Comparison of ENCODE assay signal across 1 cellular context in the genomic region with DNA sequence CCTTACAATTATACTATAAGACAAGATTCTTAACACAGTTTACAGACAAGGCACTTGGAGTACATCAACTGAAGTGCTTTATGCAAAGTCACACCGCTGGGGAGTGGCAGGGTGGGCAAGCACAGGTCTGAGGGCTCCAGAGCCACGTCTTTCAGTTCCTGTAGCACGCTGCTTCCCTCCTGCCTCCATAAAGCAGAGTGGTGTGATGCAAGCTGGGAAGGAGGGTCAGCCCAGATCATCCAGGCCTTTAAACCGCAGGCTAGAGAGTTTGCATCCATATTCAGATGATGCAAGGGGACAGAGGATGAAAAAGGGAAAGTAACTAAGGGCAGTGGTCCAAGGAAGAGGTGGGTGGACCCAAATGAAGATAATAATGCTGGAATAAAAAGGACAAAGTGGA.
TF ChIP-seq lines count a peak whose summit lies in the region.

No MANE protein-coding gene starts in this region.

TF ChIP-seq in K562, 482 proteins besides CTCF, POLR2A, EP300 and RAD21 (continued from another document):
- TF ChIP-seq MGA (IDR thresholded peaks at IDR 0.05), result peak; percentile 81
- TF ChIP-seq DMBX1 (CRISPR knock-in tag; IDR thresholded peaks at IDR 0.05; ENCODE audit: borderline replicate concordance), result peak; percentile 70; the same call in 1 of the 2 replicates
- no peak; the same call in 1 of the 2 replicates for TF ChIP-seq CTBP1 (IDR thresholded peaks at IDR 0.05; ENCODE audit: borderline replicate concordance)
- TF ChIP-seq MAFK (IDR thresholded peaks at IDR 0.05; ENCODE audit: low read length), result no peak
- no peak for TF ChIP-seq CBFB (CRISPR knock-in tag; IDR thresholded peaks at IDR 0.05)
- TF ChIP-seq NR0B1 (IDR thresholded peaks at IDR 0.05; ENCODE audit: partially characterized antibody), result no peak
